1 cellular context compared by ENCODE assay signal in the genomic region with DNA sequence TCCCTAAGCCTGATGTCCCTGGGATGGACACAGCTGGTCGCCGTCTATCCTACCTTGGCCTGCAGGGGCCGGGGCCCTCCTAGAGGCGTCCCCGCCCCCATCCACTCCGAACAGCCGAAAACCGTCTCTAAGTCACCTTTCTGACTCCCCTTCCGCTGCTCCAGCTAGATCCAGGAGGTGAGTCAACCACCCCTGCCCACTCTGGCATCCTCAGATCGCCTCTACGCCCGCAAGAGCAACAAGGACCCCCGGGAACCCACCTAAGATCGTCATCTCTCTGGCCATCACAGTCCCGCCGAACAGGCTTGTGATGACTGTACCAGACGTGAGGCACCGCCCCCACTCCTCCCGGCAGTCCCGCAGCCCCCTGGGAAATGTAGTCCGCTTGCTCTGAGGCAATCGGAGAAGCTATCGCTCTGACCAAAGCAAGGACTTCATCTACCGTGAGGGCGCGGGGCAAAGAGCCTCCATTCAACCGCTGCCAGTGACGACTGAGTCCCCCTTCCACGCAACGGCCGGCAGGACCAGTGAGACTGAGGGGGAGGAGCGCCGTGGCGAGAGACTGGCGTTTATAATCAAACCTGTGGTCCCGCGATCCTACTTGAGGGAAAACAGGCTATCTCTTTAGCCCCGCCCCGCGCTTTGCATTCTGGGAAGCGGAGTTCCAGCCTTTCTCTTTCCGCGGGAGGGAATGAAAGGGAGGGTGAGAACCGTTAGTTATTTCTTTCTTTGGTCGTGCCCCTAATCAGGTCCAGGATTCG.
A peak's percentile ranks its signal among the peaks of the same experiment; 100 is the strongest.
TF ChIP-seq lines count a peak whose summit lies in the region.

Gene HSPA13 (minus strand): TSS at position 312 of the 761 bp plus-strand sequence. CDS start 27 bp downstream, at position 285.

TF ChIP-seq in GM23338, 12 proteins besides CTCF, POLR2A, EP300 and RAD21:
- TF ChIP-seq CREB1 (CRISPR knock-in tag; IDR thresholded peaks at IDR 0.05; ENCODE audit: low read depth) (peak; percentile 90), POLR2AphosphoS5 (IDR thresholded peaks at IDR 0.05; ENCODE audit: low read depth) (peak; percentile 82), JUNB (IDR thresholded peaks at IDR 0.05; ENCODE audit: unreplicated experiment) (no peak), ZNF462 (CRISPR knock-in tag; IDR thresholded peaks at IDR 0.05) (no peak), ETS1 (IDR thresholded peaks at IDR 0.05) (peak; percentile 89), REST (IDR thresholded peaks at IDR 0.05; ENCODE audit: unreplicated experiment) (no peak)
